27 cellular contexts compared by ENCODE assay signal in genomic region chr1:59154406-59154805, GRCh38.
"Had no signal": no experiment of that assay in that cellular context is flagged by ENCODE, and none has a peak within 500 bp of the region (broad histone marks: within the 10 kb centered on the region; RNA-seq: fewer than 3 reads in every experiment).

No MANE protein-coding gene starts in this region.

- H3K27ac ChIP-seq: lower lobe of right lung, neutrophil, pancreas, right atrium auricular region, suprapubic skin, upper lobe of right lung, uterus had no signal

- H3K27ac Mint-ChIP-seq: natural killer cell; progenitor cell of endocrine pancreas; stimulated activated naive CD8-positive, alpha-beta T cell treated with anti-CD3 and anti-CD28 coated beads, Interleukin-15, amount 100 ng/mL, for 72 hours had no signal

- DNase-seq: effector memory CD8-positive, alpha-beta T cell; erythroblast; esophagus squamous epithelium; foreskin melanocyte; glutamatergic neuron; heart right ventricle; hippocampal formation; islet precursor cell; kidney glomerular epithelial cell; left ventricle myocardium superior; lower lobe of right lung; natural killer cell; pancreas; stimulated activated CD4-positive, alpha-beta T cell treated with anti-CD3 and anti-CD28 coated beads, Interleukin-15, amount 100 ng/mL, for 24 hours; stimulated activated CD4-positive, alpha-beta T cell treated with anti-CD3 and anti-CD28 coated beads, Interleukin-2, amount 100 ng/mL, for 48 hours; stimulated activated naive CD4-positive, alpha-beta T cell; stimulated activated naive CD8-positive, alpha-beta T cell treated with anti-CD3 and anti-CD28 coated beads, Interleukin-15, amount 100 ng/mL, for 72 hours; transverse colon; upper lobe of right lung; uterus had no signal

- H3K36me3 ChIP-seq: esophagus squamous epithelium, heart right ventricle, lower lobe of right lung, neutrophil, pancreas, right atrium auricular region, suprapubic skin, transverse colon, upper lobe of right lung, uterus had no signal

- H3K4me3 ChIP-seq: coronary artery, esophagus squamous epithelium, heart right ventricle, lower lobe of right lung, pancreas, right atrium auricular region, skin epidermis, suprapubic skin, transverse colon, upper lobe of right lung, uterus had no signal

- H3K4me3 Mint-ChIP-seq: effector memory CD8-positive, alpha-beta T cell; natural killer cell; stimulated activated naive CD8-positive, alpha-beta T cell treated with anti-CD3 and anti-CD28 coated beads, Interleukin-15, amount 100 ng/mL, for 72 hours had no signal

- H3K27me3 Mint-ChIP-seq: effector memory CD8-positive, alpha-beta T cell; stimulated activated naive CD8-positive, alpha-beta T cell treated with anti-CD3 and anti-CD28 coated beads, Interleukin-15, amount 100 ng/mL, for 72 hours had no signal

- H3K27me3 ChIP-seq: esophagus squamous epithelium, heart right ventricle, neutrophil, pancreas, right atrium auricular region, suprapubic skin, transverse colon, upper lobe of right lung, uterus had no signal

- H3K9me3 ChIP-seq: pancreas, suprapubic skin, upper lobe of right lung had no signal

- ATAC-seq: effector memory CD8-positive, alpha-beta T cell; heart right ventricle; left ventricle myocardium superior; lower lobe of right lung; natural killer cell; pancreas; sciatic nerve; stimulated activated naive CD8-positive, alpha-beta T cell treated with anti-CD3 and anti-CD28 coated beads, Interleukin-15, amount 100 ng/mL, for 72 hours; upper lobe of right lung had no signal
